Comparison of ENCODE assay signal across 1 cellular context in the genomic region with DNA sequence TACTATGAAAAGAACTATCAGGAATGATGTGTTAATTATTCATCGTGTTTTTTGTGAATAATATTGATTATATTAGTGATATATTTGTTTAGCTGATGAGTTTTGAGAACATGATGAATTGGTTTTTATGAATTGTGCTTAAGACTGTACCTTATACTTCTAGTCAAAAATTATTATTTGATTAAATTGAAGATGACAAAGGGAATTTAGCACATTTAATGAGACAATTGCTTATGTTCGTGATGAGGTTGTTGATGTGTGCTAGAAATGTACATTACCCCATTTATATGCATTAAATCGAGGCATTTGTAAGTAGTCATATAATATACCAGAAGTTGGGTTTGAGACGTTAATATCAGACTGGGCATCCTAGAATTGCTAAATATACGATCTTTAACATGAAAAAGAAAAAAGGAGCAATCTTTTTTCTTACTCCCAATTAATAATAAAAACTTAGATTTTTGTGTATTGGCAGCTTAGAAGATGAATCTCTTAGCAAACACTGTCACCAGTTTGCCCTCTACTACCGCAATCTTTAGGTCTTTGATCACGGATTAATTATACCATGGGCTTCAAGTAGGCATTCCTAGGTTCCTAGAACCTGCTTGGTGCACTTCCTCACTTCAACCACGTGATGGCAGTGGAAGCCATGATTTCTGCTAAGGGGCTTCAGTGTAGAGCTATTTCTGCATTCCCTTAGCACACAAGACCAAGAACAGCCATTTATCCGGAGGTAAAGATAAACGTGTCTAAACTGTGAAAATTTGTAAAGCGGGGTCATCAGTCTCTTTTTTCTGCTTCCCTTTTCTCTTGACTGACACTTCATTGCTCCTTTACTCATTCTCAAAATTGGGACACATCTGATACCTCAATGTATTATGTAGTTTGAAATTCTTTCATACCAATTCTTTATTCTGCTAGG.
TF ChIP-seq lines count a peak whose summit lies in the region.

No MANE protein-coding gene starts in this region.

TF ChIP-seq in H1, 55 proteins besides CTCF, POLR2A, EP300 and RAD21 (continued from another document):
- no peak for TF ChIP-seq SP4 (IDR thresholded peaks at IDR 0.05; ENCODE audit: low read length)
